13 cellular contexts compared by ENCODE assay signal in the genomic region with DNA sequence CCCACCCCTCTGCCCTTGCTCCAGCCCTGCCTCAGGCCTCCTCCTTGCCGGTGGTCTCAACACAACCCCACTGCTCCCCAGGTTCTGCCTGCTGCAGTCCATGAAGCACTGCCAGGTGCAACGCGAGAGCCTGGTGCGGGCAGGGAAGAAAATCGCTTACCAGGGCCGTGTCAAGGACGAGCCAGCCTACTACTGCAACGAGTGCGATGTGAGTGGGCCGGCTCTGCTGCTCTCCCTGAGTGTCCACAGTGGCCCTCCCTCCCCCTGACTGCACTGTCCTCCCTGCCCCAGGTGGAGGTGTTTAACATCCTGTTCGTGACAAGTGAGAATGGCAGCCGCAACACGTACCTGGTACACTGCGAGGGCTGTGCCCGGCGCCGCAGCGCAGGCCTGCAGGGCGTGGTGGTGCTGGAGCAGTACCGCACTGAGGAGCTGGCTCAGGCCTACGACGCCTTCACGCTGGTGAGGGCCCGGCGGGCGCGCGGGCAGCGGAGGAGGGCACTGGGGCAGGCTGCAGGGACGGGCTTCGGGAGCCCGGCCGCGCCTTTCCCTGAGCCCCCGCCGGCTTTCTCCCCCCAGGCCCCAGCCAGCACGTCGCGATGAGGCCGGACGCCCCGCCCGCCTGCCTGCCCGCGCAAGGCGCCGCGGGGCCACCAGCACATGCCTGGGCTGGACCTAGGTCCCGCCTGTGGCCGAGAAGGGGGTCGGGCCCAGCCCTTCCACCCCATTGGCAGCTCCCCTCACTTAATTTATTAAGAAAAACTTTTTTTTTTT. TPM values are rescaled to one million over a fixed set of nuclear protein-coding genes. Genes with fewer than 3 reads are reported as not detected.
DNase-seq lines count a peak whose midpoint lies in the region; ATAC-seq and TF ChIP-seq lines count a peak whose summit lies in the region.
"Had no signal": no experiment of that assay in that cellular context is flagged by ENCODE, and none has a peak within 500 bp of the region (broad histone marks: within the 10 kb centered on the region; RNA-seq: fewer than 3 reads in every experiment).

No MANE protein-coding gene starts in this region.

- H3K27ac Mint-ChIP-seq in chondrocyte (ENCODE audit: unreplicated experiment) = no peak overlapping the region

- peaks cover 5% of the 10 kb centered on the region for H3K4me1 Mint-ChIP-seq in chondrocyte (ENCODE audit: low read depth)

- H3K4me1 ChIP-seq in mucosa of descending colon (ENCODE audit: low read depth) = peaks cover 29% of the 10 kb centered on the region

- peaks cover 14% of the 10 kb centered on the region for H3K36me3 Mint-ChIP-seq in chondrocyte (ENCODE audit: low read depth)

- H3K36me3 ChIP-seq in mucosa of descending colon (ENCODE audit: low read depth) = peaks cover 15% of the 10 kb centered on the region

- H3K4me3 Mint-ChIP-seq in chondrocyte (ENCODE audit: unreplicated experiment) = no peak overlapping the region

- no peaks in the 10 kb centered on the region for H3K9me3 ChIP-seq in mucosa of descending colon

- TF ChIP-seq CTCF in chondrocyte (IDR thresholded peaks at IDR 0.05) = no peak
- no peak for TF ChIP-seq CTCF in mucosa of descending colon (IDR thresholded peaks at IDR 0.05)

- intact Hi-C loops in mucosa of descending colon (cut with DNase I, micrococcal nuclease) = no loop called here

- H3K4me3 ChIP-seq in mucosa of descending colon = no peak overlapping the region

- H3K9me3 Mint-ChIP-seq in chondrocyte (ENCODE audit: low read depth) = no peaks in the 10 kb centered on the region

- DNase-seq in stimulated activated CD4-positive, alpha-beta T cell treated with anti-CD3 and anti-CD28 coated beads, Interleukin-4, amount 100 ng/mL, for 24 hours = peak; percentile 4
- no peak for DNase-seq in stimulated activated CD4-positive, alpha-beta T cell treated with anti-CD3 and anti-CD28 coated beads, Interleukin-12 subunit alpha, Interleukin-12 subunit beta, amount 100 ng/mL, for 4 hours
- peak; percentile 85 for DNase-seq in chondrocyte (ENCODE audit: low spot score)
- peak in 2 of 3 donors; percentile 19 to 58 for DNase-seq in mucosa of descending colon
- DNase-seq in NCI-H82 treated with DMSO at 0.1 percent for 48 hours (lab: John Stamatoyannopoulos, UW; ENCODE audit: unreplicated experiment) = no peak
- DNase-seq in NCI-H2196 (lab: John Stamatoyannopoulos, UW; ENCODE audit: unreplicated experiment) = no peak
- DNase-seq: dorsolateral prefrontal cortex; immature natural killer cell; NCI-H2029; NCI-H774; stimulated activated naive CD8-positive, alpha-beta T cell treated with anti-CD3 and anti-CD28 coated beads, Interleukin-15, Interleukin-2, amounts not matched to agents 100 U/mL and 50 U/mL, for 24 hours had no signal

- no peaks in the 10 kb centered on the region for H3K27me3 Mint-ChIP-seq in chondrocyte (ENCODE audit: low read depth)

- ATAC-seq in mucosa of descending colon (no peak), GM21390 (IDR thresholded peaks at IDR 0.05; ENCODE audit: unreplicated experiment) (no peak), GM18498 (IDR thresholded peaks at IDR 0.05; ENCODE audit: unreplicated experiment) (no peak)
- ATAC-seq: stimulated activated naive CD8-positive, alpha-beta T cell treated with anti-CD3 and anti-CD28 coated beads, Interleukin-15, Interleukin-2, amounts not matched to agents 100 U/mL and 50 U/mL, for 24 hours had no signal

RNA-seq across cellular contexts. Expression of gene TMEM88, which starts 1.8 kb away (rescaled TPM):
- total RNA-seq in chondrocyte = 1.6 to 1.9 TPM (median 1.8 TPM) in 3 replicates
- 1 to 10 TPM; 3.5 to 8.5 (median 6.9) TPM for total RNA-seq in mucosa of descending colon

RNA-seq across cellular contexts. Expression of gene NAA38, which starts 4.3 kb away (rescaled TPM):
- total RNA-seq in chondrocyte = 52.9 to 94.6 TPM (median 57.5 TPM) in 3 replicates
- 10 to 100 TPM; 51.2 to 73.5 (median 58.2) TPM for total RNA-seq in mucosa of descending colon

RNA-seq across cellular contexts. Expression of gene CYB5D1, which starts 4.7 kb away (rescaled TPM):
- total RNA-seq in chondrocyte (6.9 to 10.5 TPM (median 8.6 TPM) in 3 replicates), mucosa of descending colon (10 to 100 TPM; 11.5 to 17.0 (median 12.2) TPM)

RNA-seq across cellular contexts. Expression of gene KDM6B, which starts 19.1 kb away (rescaled TPM):
- total RNA-seq in chondrocyte = 36.6 to 38.2 TPM (median 37.4 TPM) in 3 replicates
- total RNA-seq in mucosa of descending colon = 10 to 100 TPM; 44.3 to 73.6 (median 54.6) TPM

RNA-seq across cellular contexts. Expression of gene CHD3, which starts 35.5 kb away (rescaled TPM):
- total RNA-seq in chondrocyte (129 to 138 TPM (median 134 TPM) in 3 replicates), mucosa of descending colon (100 to 1,000 TPM in 1 of 3 donors, 10 to 100 TPM in 2; 52.7 to 151 (median 56.5) TPM)

Comparison
In these comparisons a context has a peak if more than half of its experiments do, and no peak if none do; other contexts are left out.
1. DNase-seq: peak in stimulated activated CD4-positive, alpha-beta T cell treated with anti-CD3 and anti-CD28 coated beads, Interleukin-4, amount 100 ng/mL, for 24 hours (single experiment), chondrocyte (single experiment) and mucosa of descending colon (2 of 3); none in stimulated activated CD4-positive, alpha-beta T cell treated with anti-CD3 and anti-CD28 coated beads, Interleukin-12 subunit alpha, Interleukin-12 subunit beta, amount 100 ng/mL, for 4 hours (single experiment), NCI-H82 treated with DMSO at 0.1 percent for 48 hours (single experiment) and NCI-H2196 (single experiment).